ENCODE assay signal across 8 cellular contexts in genomic region chr2:170361359-170361936, GRCh38.
A peak's percentile ranks its signal among the peaks of the same experiment; 100 is the strongest.
DNase-seq lines count a peak whose midpoint lies in the region; ATAC-seq and TF ChIP-seq lines count a peak whose summit lies in the region.

No MANE protein-coding gene starts in this region.

- no peaks in the 10 kb centered on the region for H3K9me2 ChIP-seq in hepatocyte (replicated peaks; ENCODE audit: insufficient read depth)

- H3K79me2 ChIP-seq in hepatocyte = no peaks in the 10 kb centered on the region

- no peak overlapping the region for H3K4me3 ChIP-seq in hepatocyte

- DNase-seq in NCI-H1694 (lab: John Stamatoyannopoulos, UW) (peak; percentile 6), NCI-H1694 treated with DMSO at 0.1 percent for 48 hours (lab: John Stamatoyannopoulos, UW) (no peak), HK-2 (ENCODE audit: unreplicated experiment) (peak; percentile 19), SK-MEL-5 (ENCODE audit: low read depth, low spot score) (peak; percentile 88), hepatocyte (ENCODE audit: low spot score) (peak; percentile 63)
- peak; percentile 53 for DNase-seq in activated naive CD8-positive, alpha-beta T cell treated with anti-CD3 and anti-CD28 coated beads, Interleukin-2, amount 50 U/mL, for 24 hours
- DNase-seq in stimulated activated CD4-positive, alpha-beta T cell treated with anti-CD3 and anti-CD28 coated beads, Interleukin-2, amount 100 ng/mL, for 24 hours = peak; percentile 60 to 61

- H3K4me1 Mint-ChIP-seq in activated naive CD8-positive, alpha-beta T cell treated with anti-CD3 and anti-CD28 coated beads, Interleukin-2, amount 50 U/mL, for 24 hours = peaks cover 29% of the 10 kb centered on the region

- no peak overlapping the region for H2AFZ ChIP-seq in hepatocyte

- peaks cover 30% of the 10 kb centered on the region for H3K27me3 ChIP-seq in hepatocyte

- no peaks in the 10 kb centered on the region for H3K9me3 Mint-ChIP-seq in activated naive CD8-positive, alpha-beta T cell treated with anti-CD3 and anti-CD28 coated beads, Interleukin-2, amount 50 U/mL, for 24 hours

- peak; percentile 71 for TF ChIP-seq CTCF in hepatocyte (IDR thresholded peaks at IDR 0.05; ENCODE audit: poor library complexity)

- ATAC-seq in activated naive CD8-positive, alpha-beta T cell treated with anti-CD3 and anti-CD28 coated beads, Interleukin-2, amount 50 U/mL, for 24 hours = peak; percentile 57
- no peak for ATAC-seq in GM21381 (IDR thresholded peaks at IDR 0.05; ENCODE audit: unreplicated experiment)

- H3K9me3 ChIP-seq in hepatocyte (ENCODE audit: low read depth) = no peaks in the 10 kb centered on the region

- peak overlapping the region; percentile 91 for H3K27ac Mint-ChIP-seq in activated naive CD8-positive, alpha-beta T cell treated with anti-CD3 and anti-CD28 coated beads, Interleukin-2, amount 50 U/mL, for 24 hours

- H3K4me3 Mint-ChIP-seq in activated naive CD8-positive, alpha-beta T cell treated with anti-CD3 and anti-CD28 coated beads, Interleukin-2, amount 50 U/mL, for 24 hours = peak overlapping the region; percentile 1

- no peaks in the 10 kb centered on the region for H3K36me3 ChIP-seq in hepatocyte (replicated peaks; ENCODE audit: insufficient read depth, low read depth)

- 15% methylated on average over 4 of the region's 4 CpGs for WGBS in hepatocyte (ENCODE audit: low lambda C conversion rate, missing lambda C conversion rate)

- H3K4me1 ChIP-seq in hepatocyte (ENCODE audit: insufficient read depth) = no peaks in the 10 kb centered on the region

- H3K27ac ChIP-seq in hepatocyte = no peak overlapping the region

- no peaks in the 10 kb centered on the region for H3K36me3 Mint-ChIP-seq in activated naive CD8-positive, alpha-beta T cell treated with anti-CD3 and anti-CD28 coated beads, Interleukin-2, amount 50 U/mL, for 24 hours (ENCODE audit: low read depth)

- in situ Hi-C loops in SK-MEL-5 (cut with HindIII; ENCODE audit: low pct_unique_long_range_greater_than_20kb, low sequenced_read_pairs) = no loop called here

- no peak overlapping the region for H3K4me2 ChIP-seq in hepatocyte

- H4K20me1 ChIP-seq in hepatocyte (ENCODE audit: insufficient read depth, poor library complexity, severe bottlenecking) = no peaks in the 10 kb centered on the region

- H3K27me3 Mint-ChIP-seq in activated naive CD8-positive, alpha-beta T cell treated with anti-CD3 and anti-CD28 coated beads, Interleukin-2, amount 50 U/mL, for 24 hours = peaks cover 10% of the 10 kb centered on the region
